1 cellular context compared by ENCODE assay signal in the genomic region with DNA sequence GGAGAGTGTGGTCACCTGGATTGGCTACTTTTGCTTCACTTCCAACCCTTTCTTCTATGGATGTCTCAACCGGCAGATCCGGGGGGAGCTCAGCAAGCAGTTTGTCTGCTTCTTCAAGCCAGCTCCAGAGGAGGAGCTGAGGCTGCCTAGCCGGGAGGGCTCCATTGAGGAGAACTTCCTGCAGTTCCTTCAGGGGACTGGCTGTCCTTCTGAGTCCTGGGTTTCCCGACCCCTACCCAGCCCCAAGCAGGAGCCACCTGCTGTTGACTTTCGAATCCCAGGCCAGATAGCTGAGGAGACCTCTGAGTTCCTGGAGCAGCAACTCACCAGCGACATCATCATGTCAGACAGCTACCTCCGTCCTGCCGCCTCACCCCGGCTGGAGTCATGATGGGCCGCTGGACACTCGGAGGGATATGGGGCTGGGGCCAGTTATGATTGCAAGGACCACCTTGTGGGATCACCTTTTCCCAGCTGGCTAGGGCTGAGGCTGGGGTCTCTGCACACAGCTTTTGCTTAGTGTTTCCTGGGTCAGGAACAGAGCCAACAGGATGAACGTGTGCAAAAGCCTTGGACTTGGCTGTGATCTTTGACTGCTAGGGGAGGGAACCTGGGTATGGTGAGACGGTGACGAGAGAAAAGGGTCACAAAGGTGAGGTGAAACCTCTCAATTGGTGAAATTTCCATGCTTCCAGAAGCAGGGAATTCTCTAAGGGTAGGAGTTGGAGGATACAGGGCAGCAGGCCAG.
TF ChIP-seq lines count a peak whose summit lies in the region.

No MANE protein-coding gene starts in this region.

TF ChIP-seq in HepG2, 621 proteins besides CTCF, POLR2A, EP300 and RAD21 (continued from another document):
- TF ChIP-seq, protein P1, sequence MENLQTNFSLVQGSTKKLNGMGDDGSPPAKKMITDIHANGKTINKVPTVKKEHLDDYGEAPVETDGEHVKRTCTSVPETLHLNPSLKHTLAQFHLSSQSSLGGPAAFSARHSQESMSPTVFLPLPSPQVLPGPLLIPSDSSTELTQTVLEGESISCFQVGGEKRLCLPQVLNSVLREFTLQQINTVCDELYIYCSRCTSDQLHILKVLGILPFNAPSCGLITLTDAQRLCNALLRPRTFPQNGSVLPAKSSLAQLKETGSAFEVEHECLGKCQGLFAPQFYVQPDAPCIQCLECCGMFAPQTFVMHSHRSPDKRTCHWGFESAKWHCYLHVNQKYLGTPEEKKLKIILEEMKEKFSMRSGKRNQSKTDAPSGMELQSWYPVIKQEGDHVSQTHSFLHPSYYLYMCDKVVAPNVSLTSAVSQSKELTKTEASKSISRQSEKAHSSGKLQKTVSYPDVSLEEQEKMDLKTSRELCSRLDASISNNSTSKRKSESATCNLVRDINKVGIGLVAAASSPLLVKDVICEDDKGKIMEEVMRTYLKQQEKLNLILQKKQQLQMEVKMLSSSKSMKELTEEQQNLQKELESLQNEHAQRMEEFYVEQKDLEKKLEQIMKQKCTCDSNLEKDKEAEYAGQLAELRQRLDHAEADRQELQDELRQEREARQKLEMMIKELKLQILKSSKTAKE (CRISPR knock-in tag; IDR thresholded peaks at IDR 0.05; ENCODE audit: borderline replicate concordance): 0 out of 2 replicates have a peak, but pooled peaks have one; percentile 49
- TF ChIP-seq BCL6 (CRISPR knock-in tag; IDR thresholded peaks at IDR 0.05) (peak; percentile 50; the same call in 1 of the 2 replicates), SALL1 (CRISPR knock-in tag; IDR thresholded peaks at IDR 0.05) (peak; percentile 41; the same call in 1 of the 2 replicates), ELK4 (CRISPR knock-in tag; IDR thresholded peaks at IDR 0.05; ENCODE audit: borderline replicate concordance) (no peak), ZNF749 (CRISPR knock-in tag; IDR thresholded peaks at IDR 0.05; ENCODE audit: borderline replicate concordance) (no peak), HDAC1 (CRISPR knock-in tag; IDR thresholded peaks at IDR 0.05) (0 out of 2 replicates have a peak, but pooled peaks have one; percentile 39), JARID2 (CRISPR knock-in tag; IDR thresholded peaks at IDR 0.05; ENCODE audit: insufficient replicate concordance) (no peak), TOPORS (CRISPR knock-in tag; IDR thresholded peaks at IDR 0.05) (no peak)
- TF ChIP-seq, protein P2, sequence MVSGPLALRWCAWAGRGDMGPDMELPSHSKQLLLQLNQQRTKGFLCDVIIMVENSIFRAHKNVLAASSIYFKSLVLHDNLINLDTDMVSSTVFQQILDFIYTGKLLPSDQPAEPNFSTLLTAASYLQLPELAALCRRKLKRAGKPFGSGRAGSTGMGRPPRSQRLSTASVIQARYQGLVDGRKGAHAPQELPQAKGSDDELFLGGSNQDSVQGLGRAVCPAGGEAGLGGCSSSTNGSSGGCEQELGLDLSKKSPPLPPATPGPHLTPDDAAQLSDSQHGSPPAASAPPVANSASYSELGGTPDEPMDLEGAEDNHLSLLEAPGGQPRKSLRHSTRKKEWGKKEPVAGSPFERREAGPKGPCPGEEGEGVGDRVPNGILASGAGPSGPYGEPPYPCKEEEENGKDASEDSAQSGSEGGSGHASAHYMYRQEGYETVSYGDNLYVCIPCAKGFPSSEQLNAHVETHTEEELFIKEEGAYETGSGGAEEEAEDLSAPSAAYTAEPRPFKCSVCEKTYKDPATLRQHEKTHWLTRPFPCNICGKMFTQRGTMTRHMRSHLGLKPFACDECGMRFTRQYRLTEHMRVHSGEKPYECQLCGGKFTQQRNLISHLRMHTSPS (CRISPR knock-in tag; IDR thresholded peaks at IDR 0.05; ENCODE audit: low read depth): no peak
